1 cellular context compared by ENCODE assay signal in the genomic region with DNA sequence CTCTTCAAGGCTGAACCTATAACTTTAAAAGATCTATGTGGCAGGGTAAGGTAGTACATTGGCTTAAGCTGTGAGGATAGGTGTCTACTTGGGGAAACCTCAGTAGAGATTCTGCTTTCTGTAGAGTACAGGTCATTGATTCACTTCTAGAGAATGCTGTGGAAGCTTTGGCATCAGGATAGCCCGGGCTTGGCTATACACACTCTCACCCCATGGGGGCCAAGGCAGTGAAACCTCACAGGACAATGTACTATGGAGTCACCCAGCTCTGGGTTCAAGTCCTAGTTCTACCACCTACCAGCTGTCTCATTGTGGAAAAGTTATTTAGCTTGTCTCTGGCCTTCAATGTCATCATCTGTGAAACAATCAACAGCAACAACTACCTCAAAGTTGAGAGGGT.
TF ChIP-seq lines count a peak whose summit lies in the region.

No MANE protein-coding gene starts in this region.

TF ChIP-seq in WTC11, 78 proteins besides CTCF, POLR2A, EP300 and RAD21:
- TF ChIP-seq ZBTB21 (CRISPR knock-in tag; IDR thresholded peaks at IDR 0.05; ENCODE audit: borderline replicate concordance) = no peak
- TF ChIP-seq FOXJ3 (CRISPR knock-in tag; IDR thresholded peaks at IDR 0.05; ENCODE audit: borderline replicate concordance) = no peak
- no peak for TF ChIP-seq ZNF317 (CRISPR knock-in tag; IDR thresholded peaks at IDR 0.05; ENCODE audit: borderline replicate concordance, low read depth)
- no peak for TF ChIP-seq NFATC4 (CRISPR knock-in tag; IDR thresholded peaks at IDR 0.05)
- no peak for TF ChIP-seq KAT7 (CRISPR knock-in tag; IDR thresholded peaks at IDR 0.05; ENCODE audit: borderline replicate concordance)
- no peak for TF ChIP-seq ATF1 (CRISPR knock-in tag; IDR thresholded peaks at IDR 0.05)
- no peak for TF ChIP-seq ZNF263 (CRISPR knock-in tag; IDR thresholded peaks at IDR 0.05; ENCODE audit: low read depth)
- TF ChIP-seq, protein P1, sequence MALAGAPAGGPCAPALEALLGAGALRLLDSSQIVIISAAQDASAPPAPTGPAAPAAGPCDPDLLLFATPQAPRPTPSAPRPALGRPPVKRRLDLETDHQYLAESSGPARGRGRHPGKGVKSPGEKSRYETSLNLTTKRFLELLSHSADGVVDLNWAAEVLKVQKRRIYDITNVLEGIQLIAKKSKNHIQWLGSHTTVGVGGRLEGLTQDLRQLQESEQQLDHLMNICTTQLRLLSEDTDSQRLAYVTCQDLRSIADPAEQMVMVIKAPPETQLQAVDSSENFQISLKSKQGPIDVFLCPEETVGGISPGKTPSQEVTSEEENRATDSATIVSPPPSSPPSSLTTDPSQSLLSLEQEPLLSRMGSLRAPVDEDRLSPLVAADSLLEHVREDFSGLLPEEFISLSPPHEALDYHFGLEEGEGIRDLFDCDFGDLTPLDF (CRISPR knock-in tag; IDR thresholded peaks at IDR 0.05) = no peak
- no peak for TF ChIP-seq ETV6 (CRISPR knock-in tag; IDR thresholded peaks at IDR 0.05)
- TF ChIP-seq, protein P2, sequence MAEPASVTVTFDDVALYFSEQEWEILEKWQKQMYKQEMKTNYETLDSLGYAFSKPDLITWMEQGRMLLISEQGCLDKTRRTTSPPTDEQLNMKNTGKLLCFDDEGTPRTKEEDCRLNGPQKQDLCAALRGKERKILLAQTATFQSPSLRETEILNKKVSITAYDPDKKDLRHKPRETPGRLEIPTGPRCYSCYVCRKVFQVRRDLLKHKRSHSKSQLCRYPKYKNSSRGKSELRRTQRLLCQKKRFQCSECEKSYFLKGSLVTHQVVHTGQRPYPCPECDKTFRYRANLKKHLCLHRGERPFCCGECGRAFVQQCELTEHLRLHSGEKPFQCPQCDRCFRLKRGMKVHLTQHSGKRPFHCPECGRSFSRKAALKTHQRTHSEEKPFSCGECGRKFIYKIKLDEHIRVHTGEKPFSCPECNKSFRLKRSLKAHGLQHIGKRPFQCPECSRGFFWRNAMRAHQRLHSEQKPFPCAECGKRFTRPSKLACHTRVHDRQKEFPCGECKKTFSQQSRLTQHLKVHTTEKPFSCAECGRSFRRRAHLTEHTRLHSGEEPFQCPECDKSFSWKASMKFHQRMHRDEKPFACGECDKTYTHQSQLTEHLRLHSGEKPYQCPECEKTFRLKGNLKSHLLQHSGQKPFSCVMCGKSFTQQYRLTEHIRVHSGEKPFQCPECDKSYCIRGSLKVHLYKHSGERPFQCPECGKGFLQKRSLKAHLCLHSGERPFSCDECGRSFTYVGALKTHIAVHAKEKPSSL (CRISPR knock-in tag; conservative IDR thresholded peaks at IDR 0.05) = no peak
- TF ChIP-seq ESRRA (CRISPR knock-in tag; IDR thresholded peaks at IDR 0.05; ENCODE audit: borderline replicate concordance) = no peak
- no peak for TF ChIP-seq CBFB (CRISPR knock-in tag; IDR thresholded peaks at IDR 0.05; ENCODE audit: low read depth)
- TF ChIP-seq PRRX2 (CRISPR knock-in tag; IDR thresholded peaks at IDR 0.05) = no peak
- TF ChIP-seq, protein P3, sequence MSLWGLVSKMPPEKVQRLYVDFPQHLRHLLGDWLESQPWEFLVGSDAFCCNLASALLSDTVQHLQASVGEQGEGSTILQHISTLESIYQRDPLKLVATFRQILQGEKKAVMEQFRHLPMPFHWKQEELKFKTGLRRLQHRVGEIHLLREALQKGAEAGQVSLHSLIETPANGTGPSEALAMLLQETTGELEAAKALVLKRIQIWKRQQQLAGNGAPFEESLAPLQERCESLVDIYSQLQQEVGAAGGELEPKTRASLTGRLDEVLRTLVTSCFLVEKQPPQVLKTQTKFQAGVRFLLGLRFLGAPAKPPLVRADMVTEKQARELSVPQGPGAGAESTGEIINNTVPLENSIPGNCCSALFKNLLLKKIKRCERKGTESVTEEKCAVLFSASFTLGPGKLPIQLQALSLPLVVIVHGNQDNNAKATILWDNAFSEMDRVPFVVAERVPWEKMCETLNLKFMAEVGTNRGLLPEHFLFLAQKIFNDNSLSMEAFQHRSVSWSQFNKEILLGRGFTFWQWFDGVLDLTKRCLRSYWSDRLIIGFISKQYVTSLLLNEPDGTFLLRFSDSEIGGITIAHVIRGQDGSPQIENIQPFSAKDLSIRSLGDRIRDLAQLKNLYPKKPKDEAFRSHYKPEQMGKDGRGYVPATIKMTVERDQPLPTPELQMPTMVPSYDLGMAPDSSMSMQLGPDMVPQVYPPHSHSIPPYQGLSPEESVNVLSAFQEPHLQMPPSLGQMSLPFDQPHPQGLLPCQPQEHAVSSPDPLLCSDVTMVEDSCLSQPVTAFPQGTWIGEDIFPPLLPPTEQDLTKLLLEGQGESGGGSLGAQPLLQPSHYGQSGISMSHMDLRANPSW (CRISPR knock-in tag; conservative IDR thresholded peaks at IDR 0.05; ENCODE audit: low read depth) = no peak
- TF ChIP-seq, protein P4, sequence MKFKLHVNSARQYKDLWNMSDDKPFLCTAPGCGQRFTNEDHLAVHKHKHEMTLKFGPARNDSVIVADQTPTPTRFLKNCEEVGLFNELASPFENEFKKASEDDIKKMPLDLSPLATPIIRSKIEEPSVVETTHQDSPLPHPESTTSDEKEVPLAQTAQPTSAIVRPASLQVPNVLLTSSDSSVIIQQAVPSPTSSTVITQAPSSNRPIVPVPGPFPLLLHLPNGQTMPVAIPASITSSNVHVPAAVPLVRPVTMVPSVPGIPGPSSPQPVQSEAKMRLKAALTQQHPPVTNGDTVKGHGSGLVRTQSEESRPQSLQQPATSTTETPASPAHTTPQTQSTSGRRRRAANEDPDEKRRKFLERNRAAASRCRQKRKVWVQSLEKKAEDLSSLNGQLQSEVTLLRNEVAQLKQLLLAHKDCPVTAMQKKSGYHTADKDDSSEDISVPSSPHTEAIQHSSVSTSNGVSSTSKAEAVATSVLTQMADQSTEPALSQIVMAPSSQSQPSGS (CRISPR knock-in tag; IDR thresholded peaks at IDR 0.05; ENCODE audit: borderline replicate concordance, low read depth) = no peak
- no peak for TF ChIP-seq MXD4 (CRISPR knock-in tag; IDR thresholded peaks at IDR 0.05; ENCODE audit: borderline replicate concordance)
